Comparison of ENCODE assay signal across 9 cellular contexts in genomic region chr2:50401772-50402653, GRCh38.
A peak's percentile ranks its signal among the peaks of the same experiment; 100 is the strongest.
DNase-seq lines count a peak whose midpoint lies in the region; ATAC-seq and TF ChIP-seq lines count a peak whose summit lies in the region.
"Had no signal": no experiment of that assay in that cellular context is flagged by ENCODE, and none has a peak within 500 bp of the region (broad histone marks: within the 10 kb centered on the region; RNA-seq: fewer than 3 reads in every experiment).

No MANE protein-coding gene starts in this region.

- no peaks in the 10 kb centered on the region for H3K36me3 ChIP-seq in IMR-90 (ENCODE audit: control insufficient read depth, insufficient read depth, low read length)
- H3K36me3 ChIP-seq in OCI-LY1 (ENCODE audit: insufficient read depth, low read length): no peaks in the 10 kb centered on the region
- H3K36me3 ChIP-seq in mesenchymal stem cell (ENCODE audit: control insufficient read depth in 1 of 2, insufficient read depth in 2 of 2, low read depth in 1 of 2, low read length in 2 of 2): no peaks in the 10 kb centered on the region
- H3K36me3 ChIP-seq: BLaER1 treated with 17β-estradiol and CSF1 and Interleukin-3, amounts not matched to agents 10 nM and 100 nM had no signal

- H3K27me3 ChIP-seq in IMR-90 (ENCODE audit: control insufficient read depth, insufficient read depth, low read length) (no peaks in the 10 kb centered on the region), OCI-LY1 (ENCODE audit: insufficient read depth, low read length) (no peaks in the 10 kb centered on the region), mesenchymal stem cell (ENCODE audit: control insufficient read depth in 1 of 2, insufficient read depth in 1 of 2, low read length in 2 of 2) (no peaks in the 10 kb centered on the region)
- H3K27me3 ChIP-seq: BLaER1 treated with 17β-estradiol and CSF1 and Interleukin-3, amounts not matched to agents 10 nM and 100 nM had no signal

- H4K20me1 ChIP-seq in IMR-90 (ENCODE audit: insufficient read depth, low read length) (no peaks in the 10 kb centered on the region), OCI-LY1 (ENCODE audit: insufficient read depth, low read length) (no peaks in the 10 kb centered on the region)
- H4K20me1 ChIP-seq: BLaER1 treated with 17β-estradiol and CSF1 and Interleukin-3, amounts not matched to agents 10 nM and 100 nM had no signal

- no peak overlapping the region for H3K4me3 Mint-ChIP-seq in chondrocyte (ENCODE audit: unreplicated experiment)

- H3K23ac ChIP-seq in IMR-90 (ENCODE audit: low read depth, low read length) (no peak overlapping the region), mesenchymal stem cell (ENCODE audit: low read length in 2 of 2) (no peak overlapping the region)

- POLR2A ChIA-PET in IMR-90 (lab: Charles Lee; ENCODE audit: unreplicated experiment): no interaction called here

- no peak overlapping the region for H2BK15ac ChIP-seq in IMR-90 (ENCODE audit: low read depth, low read length)
- no peak overlapping the region for H2BK15ac ChIP-seq in mesenchymal stem cell (ENCODE audit: low read depth, poor library complexity, severe bottlenecking)

- H3K79me1 ChIP-seq in IMR-90 (ENCODE audit: low read depth in 1 of 2, low read length in 2 of 2): no peaks in the 10 kb centered on the region
- H3K79me1 ChIP-seq in mesenchymal stem cell (replicated peaks; ENCODE audit: low read length, poor library complexity, severe bottlenecking): no peaks in the 10 kb centered on the region

- H2AK5ac ChIP-seq in IMR-90 (ENCODE audit: low read depth, low read length): no peak overlapping the region
- H2AK5ac ChIP-seq in mesenchymal stem cell (ENCODE audit: low read length, severe bottlenecking): no peak overlapping the region

- H3K14ac ChIP-seq in IMR-90 (replicated peaks; ENCODE audit: low read depth, low read length) (no peak overlapping the region), mesenchymal stem cell (ENCODE audit: low read length in 2 of 2) (no peak overlapping the region)

- peak; percentile 91 for ATAC-seq in GM21390 (IDR thresholded peaks at IDR 0.05; ENCODE audit: unreplicated experiment)
- peak; percentile 72 for ATAC-seq in IMR-90 (ENCODE audit: low read depth)

- no peaks in the 10 kb centered on the region for H3K9me3 Mint-ChIP-seq in chondrocyte (ENCODE audit: low read depth)

- no peak overlapping the region for H4K5ac ChIP-seq in IMR-90 (ENCODE audit: low read depth, low read length)

- no peak overlapping the region for H2BK12ac ChIP-seq in mesenchymal stem cell (ENCODE audit: low read length in 2 of 2)

- H2AK9ac ChIP-seq in IMR-90 (replicated peaks; ENCODE audit: low read depth, low read length, poor library complexity): no peak overlapping the region

- no peak overlapping the region for H3K27ac Mint-ChIP-seq in chondrocyte (ENCODE audit: unreplicated experiment)

- H2BK5ac ChIP-seq in IMR-90 (ENCODE audit: low read depth, low read length, poor library complexity, severe bottlenecking) (no peak overlapping the region), mesenchymal stem cell (ENCODE audit: low read depth, low read length, poor library complexity, severe bottlenecking) (no peak overlapping the region)

- H2AFZ ChIP-seq in IMR-90 (replicated peaks; ENCODE audit: low read length, poor library complexity) (no peak overlapping the region), OCI-LY1 (ENCODE audit: low read length) (no peak overlapping the region), mesenchymal stem cell (ENCODE audit: low read depth, low read length) (no peak overlapping the region)

- H2BK20ac ChIP-seq in IMR-90 (ENCODE audit: low read depth, low read length): no peak overlapping the region

- peak; percentile 75 for TF ChIP-seq RAD21 in IMR-90 (IDR thresholded peaks at IDR 0.05; ENCODE audit: low read length)

- 0% methylated on average over 2 of the region's 7 CpGs; no CpG with 5 or more reads in 1 of the 2 experiments for WGBS in IMR-90 (ENCODE audit: extremely low coverage in 2 of 2, insufficient read length in 1 of 2), 2 experiments
- WGBS in mesenchymal stem cell: 0% methylated on average over 6 of the region's 7 CpGs

- H3K4me1 ChIP-seq in IMR-90 (ENCODE audit: control insufficient read depth, insufficient read depth, low read length) (no peaks in the 10 kb centered on the region), OCI-LY1 (ENCODE audit: insufficient read depth, low read length, severe bottlenecking) (no peaks in the 10 kb centered on the region), mesenchymal stem cell (ENCODE audit: control insufficient read depth, insufficient read depth, low read depth, low read length) (no peaks in the 10 kb centered on the region)

- no peaks in the 10 kb centered on the region for H3K4me1 Mint-ChIP-seq in chondrocyte (ENCODE audit: low read depth)

- H4K91ac ChIP-seq in IMR-90 (ENCODE audit: insufficient read depth, low read depth, low read length) (no peak overlapping the region), mesenchymal stem cell (ENCODE audit: low read length) (no peak overlapping the region)

- H3K4me2 ChIP-seq in IMR-90 (ENCODE audit: low read depth, low read length) (no peak overlapping the region), OCI-LY1 (ENCODE audit: low read length) (no peak overlapping the region), mesenchymal stem cell (ENCODE audit: low read length, poor library complexity, severe bottlenecking) (no peak overlapping the region)
- H3K4me2 ChIP-seq: BLaER1 treated with 17β-estradiol and CSF1 and Interleukin-3, amounts not matched to agents 10 nM and 100 nM had no signal

- no peaks in the 10 kb centered on the region for H3K9me2 ChIP-seq in OCI-LY1 (ENCODE audit: low read depth, low read length)

- CTCF ChIA-PET in IMR-90 (lab: Yijun Ruan, JAX): interaction anchor here (0.7 to 2.2 kb wide), 5 partner anchors 11 to 1802 kb away, joined by 3 to 10 read pairs (median 4); no protein-coding TSS in a partner anchor

- H4K8ac ChIP-seq in IMR-90 (ENCODE audit: low read depth in 2 of 2, low read length in 2 of 2) (no peak overlapping the region), mesenchymal stem cell (ENCODE audit: low read length) (no peak overlapping the region)

- no peaks in the 10 kb centered on the region for H3K36me3 Mint-ChIP-seq in chondrocyte (ENCODE audit: low read depth)

- intact Hi-C loops in IMR-90 (cut with micrococcal nuclease): loop anchor here (1.0 to 5.0 kb wide), 3 partner anchors 1147 to 1802 kb away; no protein-coding TSS in a partner anchor

- TF ChIP-seq CTCF in IMR-90 (conservative IDR thresholded peaks at IDR 0.05; ENCODE audit: low read depth, low read length): peak; percentile 81
- peak; percentile 91 for TF ChIP-seq CTCF in OCI-LY1 (IDR thresholded peaks at IDR 0.05; ENCODE audit: low read length)
- peak; percentile 86 for TF ChIP-seq CTCF in chondrocyte (IDR thresholded peaks at IDR 0.05)

- H3K27ac ChIP-seq in IMR-90 (ENCODE audit: insufficient read depth, low read length) (no peak overlapping the region), OCI-LY1 (ENCODE audit: low read depth, low read length, poor library complexity, severe bottlenecking) (no peak overlapping the region), mesenchymal stem cell (ENCODE audit: low read length, poor library complexity, severe bottlenecking) (no peak overlapping the region)
- H3K27ac ChIP-seq: BLaER1 treated with 17β-estradiol and CSF1 and Interleukin-3, amounts not matched to agents 10 nM and 100 nM had no signal

- in situ Hi-C loops in IMR-90 (cut with MboI; ENCODE audit: low sequenced_read_pairs): no loop called here

- DNase-seq in NCI-H1436 (lab: John Stamatoyannopoulos, UW): peak; percentile 15
- DNase-seq in NCI-H1436 treated with DMSO at 0.1 percent for 48 hours (lab: John Stamatoyannopoulos, UW): no peak
- DNase-seq in IMR-90: peak; percentile 52
- no peak for DNase-seq in chondrocyte (ENCODE audit: low spot score)
- peak; percentile 51 for DNase-seq in mesenchymal stem cell
- no peak for DNase-seq in cortex of kidney (lab: John Stamatoyannopoulos, UW)

- H3K4me3 ChIP-seq in IMR-90 (ENCODE audit: insufficient read depth, low read depth, low read length) (no peak overlapping the region), OCI-LY1 (ENCODE audit: low read depth, low read length, poor library complexity, severe bottlenecking) (no peak overlapping the region), mesenchymal stem cell (ENCODE audit: insufficient read depth in 1 of 2, low read depth in 1 of 2, low read length in 2 of 2) (no peak overlapping the region)
- H3K4me3 ChIP-seq: BLaER1 treated with 17β-estradiol and CSF1 and Interleukin-3, amounts not matched to agents 10 nM and 100 nM had no signal

- no TSS peak for BruUV-seq in IMR-90 (replicated peaks; lab: Mats Ljungman, UMichigan)

- H3K4ac ChIP-seq in IMR-90 (ENCODE audit: low read depth, low read length) (no peak overlapping the region), mesenchymal stem cell (ENCODE audit: low read depth in 1 of 2, low read length in 2 of 2) (no peak overlapping the region)

- no peak overlapping the region for H3K9ac ChIP-seq in IMR-90 (ENCODE audit: low read depth, low read length)
- H3K9ac ChIP-seq in OCI-LY1 (ENCODE audit: low read length): no peak overlapping the region
- no peak overlapping the region for H3K9ac ChIP-seq in mesenchymal stem cell (ENCODE audit: low read length)
- H3K9ac ChIP-seq: BLaER1 treated with 17β-estradiol and CSF1 and Interleukin-3, amounts not matched to agents 10 nM and 100 nM had no signal

- no peaks in the 10 kb centered on the region for H3K79me2 ChIP-seq in OCI-LY1 (ENCODE audit: insufficient read depth, low read length)

- peaks cover 1% of the 10 kb centered on the region; the same call in 1 of the 2 replicates for H3K9me3 ChIP-seq in IMR-90 (ENCODE audit: control insufficient read depth, insufficient read depth, low read length)
- H3K9me3 ChIP-seq in OCI-LY1 (ENCODE audit: low read length): no peaks in the 10 kb centered on the region
- H3K9me3 ChIP-seq in mesenchymal stem cell (ENCODE audit: control insufficient read depth, low read length): no peaks in the 10 kb centered on the region
- H3K9me3 ChIP-seq: BLaER1 treated with 17β-estradiol and CSF1 and Interleukin-3, amounts not matched to agents 10 nM and 100 nM had no signal

- H3K56ac ChIP-seq in IMR-90 (ENCODE audit: extremely low read depth, insufficient read depth, low read length): no peak overlapping the region

- no peaks in the 10 kb centered on the region for H3K9me1 ChIP-seq in IMR-90 (ENCODE audit: insufficient read depth, low read length)

- H3K27me3 Mint-ChIP-seq in chondrocyte (ENCODE audit: low read depth): peaks cover 9% of the 10 kb centered on the region

- no peak overlapping the region for H2BK120ac ChIP-seq in IMR-90 (ENCODE audit: low read depth, low read length)
- no peak overlapping the region for H2BK120ac ChIP-seq in mesenchymal stem cell (ENCODE audit: low read depth, low read length)

- H3F3A ChIP-seq in OCI-LY1 (ENCODE audit: insufficient read depth, low read length): no peaks in the 10 kb centered on the region

- TF ChIP-seq POLR2A in IMR-90 (IDR thresholded peaks at IDR 0.05; ENCODE audit: low read depth, low read length): no peak

- H3K18ac ChIP-seq in IMR-90 (ENCODE audit: low read depth, low read length): no peak overlapping the region
- no peak overlapping the region for H3K18ac ChIP-seq in mesenchymal stem cell (ENCODE audit: low read depth in 1 of 2, low read length in 2 of 2)

- dilution Hi-C loops in IMR-90 (cut with HindIII; ENCODE audit: low sequenced_read_pairs, unreplicated experiment): no loop called here

TF ChIP-seq in IMR-90, 13 proteins besides CTCF, POLR2A, EP300 and RAD21 (continues in another document):
- TF ChIP-seq SMC3 (IDR thresholded peaks at IDR 0.05; ENCODE audit: low read depth, low read length): peak; percentile 51
- peak; percentile 87 for TF ChIP-seq MAFK (IDR thresholded peaks at IDR 0.05; ENCODE audit: low read depth, low read length)

Comparison
In these comparisons a context has a peak if more than half of its experiments do, and no peak if none do; other contexts are left out.
1. DNase-seq: peak in NCI-H1436 (single experiment), IMR-90 (single experiment) and mesenchymal stem cell (single experiment); none in NCI-H1436 treated with DMSO at 0.1 percent for 48 hours (single experiment), chondrocyte (single experiment) and cortex of kidney (single experiment).
2. Peak in every context shown above with its lines, with median percentiles within 50 percentile points of each other: CTCF ChIP-seq.